10 cellular contexts compared by ENCODE assay signal in genomic region chr1:4771721-4772120, GRCh38.
"Had no signal": no experiment of that assay in that cellular context is flagged by ENCODE, and none has a peak within 500 bp of the region (broad histone marks: within the 10 kb centered on the region; RNA-seq: fewer than 3 reads in every experiment).

No MANE protein-coding gene starts in this region.

- H3K27ac ChIP-seq: GM23248, HL-60, KMS-11 had no signal

- FAIRE-seq: H54, HepG2 had no signal

- H3K4me2 ChIP-seq: KMS-11 had no signal

- ATAC-seq: HepG2 had no signal

- DNase-seq: GM23248, GOT3, H9, HCEC 1CT, KBM-7 had no signal

- H3K9me3 Mint-ChIP-seq: H9, IgD-negative memory B cell had no signal

- H3K4me1 Mint-ChIP-seq: IgD-negative memory B cell had no signal

- H3K4me3 ChIP-seq: GM23248 had no signal

- H2AFZ ChIP-seq: GM23248 had no signal

- H3K36me3 Mint-ChIP-seq: IgD-negative memory B cell had no signal

- H3K4me3 Mint-ChIP-seq: H9, IgD-negative memory B cell had no signal

- H3K9ac ChIP-seq: GM23248, KMS-11 had no signal
